Comparison of ENCODE assay signal across 1 cellular context in the genomic region with DNA sequence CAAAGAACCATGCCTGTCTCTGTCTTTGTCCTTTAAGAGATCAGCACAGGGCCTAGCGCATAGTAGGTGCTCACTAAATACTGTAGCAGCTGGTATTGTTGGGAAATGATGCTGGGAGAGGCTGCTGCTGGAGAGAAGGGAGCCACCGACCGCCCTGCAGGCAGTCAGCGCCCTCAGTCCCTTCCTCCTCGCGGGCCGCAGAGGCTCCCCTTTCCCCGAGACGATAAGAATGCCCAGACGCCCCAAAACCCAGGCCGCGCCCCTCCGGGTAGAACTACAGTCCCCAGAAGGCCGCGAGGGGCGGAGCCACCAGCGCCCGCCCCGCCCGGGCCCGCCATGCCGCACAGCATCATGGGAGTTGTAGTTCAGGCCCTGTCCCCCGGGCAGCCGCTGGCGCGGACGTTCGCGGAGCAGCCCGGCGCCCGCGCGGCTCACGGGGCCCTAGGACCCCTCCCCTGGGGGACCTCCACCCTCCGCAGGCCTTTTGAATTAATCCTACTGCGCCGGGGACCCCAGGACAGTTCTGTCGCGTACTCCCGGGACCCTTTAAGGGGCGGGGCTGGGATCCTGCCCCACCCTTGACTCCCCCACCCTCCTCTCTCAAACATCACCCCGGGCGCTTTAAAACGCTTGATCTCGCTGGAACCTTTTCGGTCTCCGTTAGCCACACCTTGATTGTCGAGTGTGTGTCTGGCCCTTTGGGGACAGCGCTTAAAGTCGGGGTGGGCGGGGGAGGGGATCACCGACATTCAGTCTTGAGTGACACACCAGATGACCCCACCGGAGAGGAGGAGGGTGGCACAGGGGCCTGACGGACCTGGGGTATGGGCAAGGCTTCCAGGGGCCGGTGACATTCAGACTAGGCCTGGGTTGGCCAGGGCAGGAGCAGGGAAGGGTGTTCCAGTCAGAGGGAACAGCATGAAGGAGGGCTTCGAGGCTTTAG.
A peak's percentile ranks its signal among the peaks of the same experiment; 100 is the strongest.
TF ChIP-seq lines count a peak whose summit lies in the region.

No MANE protein-coding gene starts in this region.

TF ChIP-seq in SK-N-SH, 30 proteins besides CTCF, POLR2A, EP300 and RAD21 (continued from another document):
- TF ChIP-seq, protein P1, sequence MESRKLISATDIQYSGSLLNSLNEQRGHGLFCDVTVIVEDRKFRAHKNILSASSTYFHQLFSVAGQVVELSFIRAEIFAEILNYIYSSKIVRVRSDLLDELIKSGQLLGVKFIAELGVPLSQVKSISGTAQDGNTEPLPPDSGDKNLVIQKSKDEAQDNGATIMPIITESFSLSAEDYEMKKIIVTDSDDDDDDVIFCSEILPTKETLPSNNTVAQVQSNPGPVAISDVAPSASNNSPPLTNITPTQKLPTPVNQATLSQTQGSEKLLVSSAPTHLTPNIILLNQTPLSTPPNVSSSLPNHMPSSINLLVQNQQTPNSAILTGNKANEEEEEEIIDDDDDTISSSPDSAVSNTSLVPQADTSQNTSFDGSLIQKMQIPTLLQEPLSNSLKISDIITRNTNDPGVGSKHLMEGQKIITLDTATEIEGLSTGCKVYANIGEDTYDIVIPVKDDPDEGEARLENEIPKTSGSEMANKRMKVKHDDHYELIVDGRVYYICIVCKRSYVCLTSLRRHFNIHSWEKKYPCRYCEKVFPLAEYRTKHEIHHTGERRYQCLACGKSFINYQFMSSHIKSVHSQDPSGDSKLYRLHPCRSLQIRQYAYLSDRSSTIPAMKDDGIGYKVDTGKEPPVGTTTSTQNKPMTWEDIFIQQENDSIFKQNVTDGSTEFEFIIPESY (IDR thresholded peaks at IDR 0.05; ENCODE audit: borderline replicate concordance, low read depth) = no peak
- peak; percentile 70 for TF ChIP-seq CHD2 (IDR thresholded peaks at IDR 0.05; ENCODE audit: low read length, partially characterized antibody)
- peak; percentile 93 for TF ChIP-seq YY1 (IDR thresholded peaks at IDR 0.05; ENCODE audit: low read depth)
